Comparison of ENCODE assay signal across 26 cellular contexts in genomic region chr5:171861383-171861782, GRCh38.
"Had no signal": no experiment of that assay in that cellular context is flagged by ENCODE, and none has a peak within 500 bp of the region (broad histone marks: within the 10 kb centered on the region; RNA-seq: fewer than 3 reads in every experiment).

No MANE protein-coding gene starts in this region.

- H3K4me2 ChIP-seq: hepatocyte, neural progenitor cell had no signal

- H3K27me3 Mint-ChIP-seq: naive thymus-derived CD4-positive, alpha-beta T cell; stimulated activated naive CD8-positive, alpha-beta T cell treated with anti-CD3 and anti-CD28 coated beads, Interleukin-15, amount 100 ng/mL, for 72 hours had no signal

- H3K27ac ChIP-seq: coronary artery, esophagus muscularis mucosa, foreskin keratinocyte, gastroesophageal sphincter, heart left ventricle, hepatocyte, left lung, neural progenitor cell, prostate gland, right atrium auricular region, suprapubic skin, vagina had no signal

- H3K36me3 ChIP-seq: neural progenitor cell, prostate gland, right atrium auricular region, vagina had no signal

- H2AFZ ChIP-seq: hepatocyte, neural progenitor cell had no signal

- DNase-seq: dermis blood vessel endothelial cell; effector memory CD4-positive, alpha-beta T cell; foreskin keratinocyte; heart left ventricle; left cardiac atrium; left lung; mesendoderm; midbrain; naive thymus-derived CD4-positive, alpha-beta T cell; nucleus accumbens; small intestine; stimulated activated CD4-positive, alpha-beta T cell treated with anti-CD3 and anti-CD28 coated beads, Interleukin-15, amount 100 ng/mL, for 24 hours; stimulated activated CD4-positive, alpha-beta T cell treated with anti-CD3 and anti-CD28 coated beads, Interleukin-2, amount 100 ng/mL, for 48 hours; stimulated activated naive CD4-positive, alpha-beta T cell; stimulated activated naive CD8-positive, alpha-beta T cell treated with anti-CD3 and anti-CD28 coated beads, Interleukin-15, amount 100 ng/mL, for 72 hours; trophoblast cell had no signal

- H3K4me1 ChIP-seq: gastroesophageal sphincter, prostate gland, vagina had no signal

- H3K79me2 ChIP-seq: hepatocyte had no signal

- H3K9ac ChIP-seq: neural progenitor cell had no signal

- H3K27ac Mint-ChIP-seq: nephron; neural progenitor cell; stimulated activated naive CD8-positive, alpha-beta T cell treated with anti-CD3 and anti-CD28 coated beads, Interleukin-15, amount 100 ng/mL, for 72 hours had no signal

- H3K9me3 Mint-ChIP-seq: naive thymus-derived CD4-positive, alpha-beta T cell; nephron; neural progenitor cell; stimulated activated naive CD8-positive, alpha-beta T cell treated with anti-CD3 and anti-CD28 coated beads, Interleukin-15, amount 100 ng/mL, for 72 hours had no signal

- H3K4me3 ChIP-seq: coronary artery, esophagus muscularis mucosa, gastroesophageal sphincter, heart left ventricle, hepatocyte, left lung, neural progenitor cell, prostate gland, right atrium auricular region, suprapubic skin, vagina had no signal

- H3K4me3 Mint-ChIP-seq: naive thymus-derived CD4-positive, alpha-beta T cell; nephron; neural progenitor cell; stimulated activated naive CD8-positive, alpha-beta T cell treated with anti-CD3 and anti-CD28 coated beads, Interleukin-15, amount 100 ng/mL, for 72 hours had no signal

- H3K27me3 ChIP-seq: esophagus muscularis mucosa, foreskin keratinocyte, gastroesophageal sphincter, heart left ventricle, hepatocyte, left lung, neural progenitor cell, right atrium auricular region, suprapubic skin, vagina had no signal

- ATAC-seq: foreskin keratinocyte; gastroesophageal sphincter; heart left ventricle; left cardiac atrium; left lung; naive thymus-derived CD4-positive, alpha-beta T cell; stimulated activated naive CD8-positive, alpha-beta T cell treated with anti-CD3 and anti-CD28 coated beads, Interleukin-15, amount 100 ng/mL, for 72 hours had no signal

- H3K9me3 ChIP-seq: esophagus muscularis mucosa, gastroesophageal sphincter, heart left ventricle, left lung, prostate gland, right atrium auricular region, suprapubic skin, vagina had no signal
